24 cellular contexts compared by ENCODE assay signal in genomic region chr6:36308514-36308913, GRCh38. TPM values are rescaled to one million over a fixed set of nuclear protein-coding genes. Genes with fewer than 3 reads are reported as not detected.
DNase-seq lines count a peak whose midpoint lies in the region; ATAC-seq, FAIRE-seq and TF ChIP-seq lines count a peak whose summit lies in the region.
"Had no signal": no experiment of that assay in that cellular context is flagged by ENCODE, and none has a peak within 500 bp of the region (broad histone marks: within the 10 kb centered on the region; RNA-seq: fewer than 3 reads in every experiment).

No MANE protein-coding gene starts in this region.

- CTCF ChIA-PET in HepG2 (lab: Yijun Ruan, JAX; ENCODE audit: low intra/inter-chr PET ratio, low total read pairs): no interaction called here
- CTCF ChIA-PET in K562 (lab: Yijun Ruan, JAX; ENCODE audit: low intra/inter-chr PET ratio): no interaction called here

- in situ Hi-C loops in HepG2 (cut with HindIII; ENCODE audit: extremely low pct_ligation_motif_present, low pct_unique_long_range_greater_than_20kb) (no loop called here), K562 (cut with MboI) (no loop called here)

- no TSS peak for BruUV-seq in HepG2 (replicated peaks; lab: Mats Ljungman, UMichigan)
- BruUV-seq in K562 (replicated peaks; lab: Mats Ljungman, UMichigan): no TSS peak

- H2AFZ ChIP-seq in HepG2 (ENCODE audit: low read length) (no peak overlapping the region), K562 (ENCODE audit: low read depth, low read length) (no peak overlapping the region)

- H3K9me1 ChIP-seq in K562 (ENCODE audit: control insufficient read depth, insufficient read depth, low read length): no peaks in the 10 kb centered on the region

- ATAC-seq in HepG2 (no peak), right lobe of liver (no peak), K562 (no peak), HG02840 (IDR thresholded peaks at IDR 0.05; ENCODE audit: low FRiP score, unreplicated experiment) (no peak)

- H4K20me1 ChIP-seq in HepG2 (ENCODE audit: insufficient read depth, low read length): no peaks in the 10 kb centered on the region
- H4K20me1 ChIP-seq in K562 (replicated peaks; ENCODE audit: control insufficient read depth, insufficient read depth, low read length): no peaks in the 10 kb centered on the region; the same call in 1 of the 2 replicates
- H4K20me1 ChIP-seq: BLaER1 had no signal

- TF ChIP-seq CTCF in HepG2 (CRISPR knock-in tag; IDR thresholded peaks at IDR 0.05) (no peak), right lobe of liver (IDR thresholded peaks at IDR 0.05) (no peak), K562 (IDR thresholded peaks at IDR 0.05 in 2 of 3, conservative IDR thresholded peaks at IDR 0.05 in 1 of 3; ENCODE audit: insufficient read depth in 2 of 3, low read depth in 1 of 3, low read length in 3 of 3) (no peak)

- no peaks in the 10 kb centered on the region for H3K79me2 ChIP-seq in HepG2 (ENCODE audit: insufficient read depth, low read length)
- H3K79me2 ChIP-seq in K562 (ENCODE audit: control insufficient read depth, insufficient read depth, low read length): no peaks in the 10 kb centered on the region

- H3K9ac ChIP-seq in HepG2 (ENCODE audit: insufficient read depth, low read depth, low read length) (no peak overlapping the region), K562 (ENCODE audit: insufficient read depth in 1 of 2, low read depth in 2 of 2, low read length in 2 of 2) (no peak overlapping the region)
- H3K9ac ChIP-seq: BLaER1 had no signal

- POLR2A ChIA-PET in HepG2 (lab: Yijun Ruan, JAX) (no interaction called here), K562 (lab: Yijun Ruan, JAX) (interaction anchor here (0.6 to 1.2 kb wide), 5 partner anchors 7 to 398 kb away, joined by 3 to 6 read pairs (median 3); no protein-coding TSS in a partner anchor)

- H3K27me3 ChIP-seq in HepG2 (ENCODE audit: control insufficient read depth in 1 of 2, insufficient read depth in 2 of 2, low read length in 2 of 2): peaks cover 3 to 59% of the 10 kb centered on the region in 2 experiments; a peak in 3 of 5 replicates
- H3K27me3 ChIP-seq in right lobe of liver: no peaks in the 10 kb centered on the region
- peaks cover 51 to 84% of the 10 kb centered on the region in 2 experiments for H3K27me3 ChIP-seq in K562 (ENCODE audit: control insufficient read depth in 2 of 2, insufficient read depth in 2 of 2, low read length in 2 of 2)
- H3K27me3 ChIP-seq: BE2C, BLaER1 had no signal

- TF ChIP-seq EP300 in HepG2 (IDR thresholded peaks at IDR 0.05; ENCODE audit: low read depth in 2 of 2, low read length in 2 of 2): no peak
- TF ChIP-seq EP300 in HepG2 (CRISPR knock-in tag; IDR thresholded peaks at IDR 0.05; ENCODE audit: borderline replicate concordance): no peak
- no peak for TF ChIP-seq EP300 in K562 (IDR thresholded peaks at IDR 0.05; ENCODE audit: low read length)

- H3K27ac ChIP-seq in HepG2 (ENCODE audit: extremely low read length, insufficient read depth, low read length) (no peak overlapping the region), right lobe of liver (no peak overlapping the region), K562 (ENCODE audit: extremely low read depth, low read depth, low read length) (no peak overlapping the region)
- H3K27ac ChIP-seq: 22Rv1, BLaER1 had no signal

- 69% methylated on average over 5 of the region's 5 CpGs for WGBS in HepG2 (ENCODE audit: low lambda C conversion rate)
- 81% methylated on average over 5 of the region's 5 CpGs for WGBS in right lobe of liver (ENCODE audit: insufficient coverage, low coverage, low lambda C conversion rate, missing lambda C conversion rate)
- whole genome bisulfite sequencing in K562 (ENCODE audit: insufficient coverage, low coverage, missing lambda C conversion rate): 6% methylated on average over 5 of the region's 5 CpGs

- H3K4me2 ChIP-seq in HepG2 (ENCODE audit: low read depth, low read length) (no peak overlapping the region), K562 (ENCODE audit: insufficient read depth, low read length) (no peak overlapping the region)
- H3K4me2 ChIP-seq: BLaER1 had no signal

- H3K9me3 ChIP-seq in HepG2 (ENCODE audit: low read length) (no peaks in the 10 kb centered on the region), right lobe of liver (no peaks in the 10 kb centered on the region), K562 (replicated peaks; ENCODE audit: control insufficient read depth, insufficient read depth, low read depth, low read length) (0 out of 2 replicates have a peak, but pooled peaks cover 3% of the 10 kb centered on the region)
- H3K9me3 ChIP-seq: BE2C, BLaER1, Caco-2 had no signal

- no peak for TF ChIP-seq RAD21 in HepG2 (CRISPR knock-in tag; IDR thresholded peaks at IDR 0.05)
- TF ChIP-seq RAD21 in K562 (CRISPR knock-in tag; conservative IDR thresholded peaks at IDR 0.05 in 1 of 2, IDR thresholded peaks at IDR 0.05 in 1 of 2): no peak

- H3K36me3 ChIP-seq in HepG2 (replicated peaks in 1 of 2; ENCODE audit: control insufficient read depth in 1 of 2, insufficient read depth in 2 of 2, low read length in 2 of 2) (no peaks in the 10 kb centered on the region), right lobe of liver (no peaks in the 10 kb centered on the region), K562 (ENCODE audit: control insufficient read depth, insufficient read depth, low read length) (no peaks in the 10 kb centered on the region)
- H3K36me3 ChIP-seq: BE2C, BLaER1 had no signal

- intact Hi-C loops in HepG2 (cut with micrococcal nuclease; ENCODE audit: unreplicated experiment) (no loop called here), right lobe of liver (cut with DNase I) (loop anchor here (10.0 kb wide), 1 partner anchor 56 kb away; no protein-coding TSS in a partner anchor), K562 (cut with micrococcal nuclease) (no loop called here)

- DNase-seq in HepG2 (ENCODE audit: low spot score) (no peak), right lobe of liver (no peak), K562 (ENCODE audit: extremely low read depth in 1 of 4, low spot score in 3 of 4) (no peak), pons (ENCODE audit: low spot score) (no peak)
- DNase-seq: ACHN; BE2C; C1 segment of cervical spinal cord; Caco-2; Calu3; CD4-positive, alpha-beta memory T cell; CD4-positive, CD25-positive, alpha-beta regulatory T cell; DMS79 treated with DMSO at 0.1 percent for 48 hours; GF-D8 had no signal

- FAIRE-seq in HepG2 (lab: Jason Lieb, UNC): no peak
- FAIRE-seq in K562 (lab: Jason Lieb, UNC): no peak
- FAIRE-seq: D721Med, G401.6, GM12891, GM19239 had no signal

- H3K4me1 ChIP-seq in HepG2 (ENCODE audit: insufficient read depth, low read length) (peaks cover 4% of the 10 kb centered on the region; the same call in 1 of the 2 replicates), right lobe of liver (no peaks in the 10 kb centered on the region), K562 (replicated peaks in 1 of 2; ENCODE audit: control insufficient read depth in 2 of 2, insufficient read depth in 2 of 2, low read length in 2 of 2) (no peaks in the 10 kb centered on the region; a peak in 1 of 5 replicates)
- H3K4me1 ChIP-seq: BE2C had no signal

- H3K4me3 ChIP-seq in HepG2 (replicated peaks in 1 of 3; ENCODE audit: insufficient read depth in 1 of 3, low read depth in 2 of 3, low read length in 3 of 3) (no peak overlapping the region), right lobe of liver (no peak overlapping the region), K562 (no peak overlapping the region)
- H3K4me3 ChIP-seq: BLaER1 had no signal

- TF ChIP-seq POLR2A in HepG2 (IDR thresholded peaks at IDR 0.05; ENCODE audit: insufficient read depth in 1 of 2, low read depth in 2 of 2, low read length in 2 of 2) (no peak), right lobe of liver (IDR thresholded peaks at IDR 0.05) (no peak), K562 (conservative IDR thresholded peaks at IDR 0.05) (no peak)

RNA-seq across cellular contexts. Expression of gene BNIP5, which starts 28.2 kb away (rescaled TPM):
- total RNA-seq in HepG2 (2016; rRNA removed; fragmentation: Illumina TruSeq; extraction: Trizol): not detected in 2 replicates
- not detected in 2 replicates for total RNA-seq in HepG2 (2016; cell fraction: cytosol; rRNA removed; fragmentation: Illumina TruSeq; extraction: Trizol; ENCODE audit: low read depth)
- not detected in 2 replicates for total RNA-seq in HepG2 (2016; cell fraction: insoluble cytoplasmic fraction; rRNA removed; fragmentation: Illumina TruSeq; extraction: Trizol)
- not detected in 2 replicates for total RNA-seq in HepG2 (2016; cell fraction: membrane; rRNA removed; fragmentation: Illumina TruSeq; extraction: Trizol)
- not detected in 2 replicates for total RNA-seq in HepG2 (2016; cell fraction: nucleus; rRNA removed; fragmentation: Illumina TruSeq; extraction: Trizol)
- 0.01 TPM in 1 of 2 replicates, not detected in the other for polyA plus RNA-seq in HepG2 (2011; rRNA removed)
- polyA plus RNA-seq in HepG2 (2011; cell fraction: cytosol; rRNA removed): not detected in 2 replicates
- polyA plus RNA-seq in HepG2 (2011; cell fraction: nucleus; rRNA removed): 0.03 TPM in 1 of 2 replicates, not detected in the other
- polyA plus RNA-seq in HepG2 (2012): not detected in 2 replicates
- polyA plus RNA-seq in HepG2 (2016; cell fraction: cytosol; fragmentation: Illumina TruSeq; extraction: Trizol; ENCODE audit: low read depth): not detected in 2 replicates
- not detected in 2 replicates for polyA plus RNA-seq in HepG2 (2016; cell fraction: insoluble cytoplasmic fraction; fragmentation: Illumina TruSeq; extraction: Trizol; ENCODE audit: low read depth)
- not detected in 2 replicates for polyA plus RNA-seq in HepG2 (2016; cell fraction: membrane; fragmentation: Illumina TruSeq; extraction: Trizol; ENCODE audit: low read depth)
- polyA plus RNA-seq in HepG2 (2016; cell fraction: nucleus; fragmentation: Illumina TruSeq; extraction: Trizol; ENCODE audit: insufficient read depth, low read depth): not detected in 2 replicates
- 0.16 TPM in 1 of 2 replicates, not detected in the other for polyA minus RNA-seq in HepG2 (2011; rRNA and poly(A)+ RNA removed; ENCODE audit: low replicate concordance)
- polyA minus RNA-seq in HepG2 (2011; cell fraction: cytosol; rRNA and poly(A)+ RNA removed): not detected in 2 replicates
- polyA minus RNA-seq in HepG2 (2011; cell fraction: nucleus; rRNA and poly(A)+ RNA removed): not detected in 2 replicates
- total RNA-seq in right lobe of liver: not detected
- total RNA-seq in K562 (2011; cell fraction: chromatin; rRNA removed; ENCODE audit: low replicate concordance): not detected in 2 replicates
- not detected in 2 replicates for total RNA-seq in K562 (2011; cell fraction: nucleolus; rRNA removed)
- not detected in 2 replicates for total RNA-seq in K562 (2011; cell fraction: nucleoplasm; rRNA removed)
- not detected in 2 replicates for total RNA-seq in K562 (2014; rRNA removed)
- total RNA-seq in K562 (2014; rRNA removed; fragmentation: Illumina TruSeq; extraction: Trizol): not detected in 2 replicates
- total RNA-seq in K562 (2015; rRNA removed; fragmentation: Illumina TruSeq; extraction: Trizol): not detected in 2 replicates
- total RNA-seq in K562 (2021): not detected in 2 replicates
- polyA plus RNA-seq in K562 (2011; rRNA removed): not detected in 2 replicates
- polyA plus RNA-seq in K562 (2011; cell fraction: cytosol; rRNA removed): not detected in 2 replicates
- polyA plus RNA-seq in K562 (2011; cell fraction: nucleus; rRNA removed): not detected in 2 replicates
- not detected in 2 replicates for polyA plus RNA-seq in K562 (2012)
- not detected in 2 replicates for polyA plus RNA-seq in K562 (2014; fragmentation: Illumina TruSeq; extraction: Trizol)
- not detected for polyA plus RNA-seq in K562 (2014; fragmentation: Nextera tagmentation; extraction: Ambion mirVana)
- polyA plus RNA-seq in K562 (2014; rRNA removed): not detected in 2 replicates
- not detected in 2 replicates for polyA minus RNA-seq in K562 (2011; rRNA and poly(A)+ RNA removed)
- polyA minus RNA-seq in K562 (2011; cell fraction: cytosol; rRNA and poly(A)+ RNA removed): not detected in 2 replicates
- not detected in 2 replicates for polyA minus RNA-seq in K562 (2011; cell fraction: nucleus; rRNA and poly(A)+ RNA removed)
- total RNA-seq: A172; A673; CD4-positive, alpha-beta memory T cell; CD4-positive, CD25-positive, alpha-beta regulatory T cell had no signal
- polyA plus RNA-seq: AG04450; CD14-positive monocyte; CD4-positive, alpha-beta memory T cell; CD4-positive, CD25-positive, alpha-beta regulatory T cell had no signal

RNA-seq across cellular contexts. Expression of gene PNPLA1, which starts 38.7 kb away (rescaled TPM):
- total RNA-seq in HepG2 (2016; rRNA removed; fragmentation: Illumina TruSeq; extraction: Trizol) (not detected in 2 replicates), right lobe of liver (not detected), K562 (2014; rRNA removed) (0.27 TPM in 1 of 2 replicates, not detected in the other), K562 (2014; rRNA removed; fragmentation: Illumina TruSeq; extraction: Trizol) (0.04 TPM in 1 of 2 replicates, not detected in the other), K562 (2015; rRNA removed; fragmentation: Illumina TruSeq; extraction: Trizol) (0.14 TPM in 1 of 2 replicates, not detected in the other), K562 (2021) (0.11 and 0.13 TPM in 2 replicates)
- total RNA-seq in HepG2 (2016; cell fraction: cytosol; rRNA removed; fragmentation: Illumina TruSeq; extraction: Trizol; ENCODE audit: low read depth): not detected in 2 replicates
- total RNA-seq in HepG2 (2016; cell fraction: insoluble cytoplasmic fraction; rRNA removed; fragmentation: Illumina TruSeq; extraction: Trizol): not detected in 2 replicates
- not detected in 2 replicates for total RNA-seq in HepG2 (2016; cell fraction: membrane; rRNA removed; fragmentation: Illumina TruSeq; extraction: Trizol)
- total RNA-seq in HepG2 (2016; cell fraction: nucleus; rRNA removed; fragmentation: Illumina TruSeq; extraction: Trizol): not detected in 2 replicates
- polyA plus RNA-seq in HepG2 (2011; rRNA removed) (not detected in 2 replicates), K562 (2011; rRNA removed) (not detected in 2 replicates), K562 (2014; fragmentation: Illumina TruSeq; extraction: Trizol) (0.16 and 0.17 TPM in 2 replicates), K562 (2014; fragmentation: Nextera tagmentation; extraction: Ambion mirVana) (under 1 TPM in 1 of 2 experiments, not detected in 1; 0.08 TPM), K562 (2014; rRNA removed) (0.07 and 0.22 TPM in 2 replicates)
- 0.04 TPM in 1 of 2 replicates, not detected in the other for polyA plus RNA-seq in HepG2 (2011; cell fraction: cytosol; rRNA removed)
- polyA plus RNA-seq in HepG2 (2011; cell fraction: nucleus; rRNA removed): not detected in 2 replicates
- 0.05 TPM in 1 of 2 replicates, not detected in the other for polyA plus RNA-seq in HepG2 (2012)
- polyA plus RNA-seq in HepG2 (2016; cell fraction: cytosol; fragmentation: Illumina TruSeq; extraction: Trizol; ENCODE audit: low read depth): not detected in 2 replicates
- not detected in 2 replicates for polyA plus RNA-seq in HepG2 (2016; cell fraction: insoluble cytoplasmic fraction; fragmentation: Illumina TruSeq; extraction: Trizol; ENCODE audit: low read depth)
- polyA plus RNA-seq in HepG2 (2016; cell fraction: membrane; fragmentation: Illumina TruSeq; extraction: Trizol; ENCODE audit: low read depth): not detected in 2 replicates
- polyA plus RNA-seq in HepG2 (2016; cell fraction: nucleus; fragmentation: Illumina TruSeq; extraction: Trizol; ENCODE audit: insufficient read depth, low read depth): not detected in 2 replicates
- 2.7 TPM in 1 of 2 replicates, not detected in the other for polyA minus RNA-seq in HepG2 (2011; rRNA and poly(A)+ RNA removed; ENCODE audit: low replicate concordance)
- polyA minus RNA-seq in HepG2 (2011; cell fraction: cytosol; rRNA and poly(A)+ RNA removed): not detected in 2 replicates
- polyA minus RNA-seq in HepG2 (2011; cell fraction: nucleus; rRNA and poly(A)+ RNA removed): not detected in 2 replicates
- not detected in 2 replicates for total RNA-seq in K562 (2011; cell fraction: chromatin; rRNA removed; ENCODE audit: low replicate concordance)
- total RNA-seq in K562 (2011; cell fraction: nucleolus; rRNA removed): 0.17 TPM in 1 of 2 replicates, not detected in the other
- total RNA-seq in K562 (2011; cell fraction: nucleoplasm; rRNA removed): 0.29 TPM in 1 of 2 replicates, not detected in the other
- polyA plus RNA-seq in K562 (2011; cell fraction: cytosol; rRNA removed): 0.06 and 0.07 TPM in 2 replicates
- not detected in 2 replicates for polyA plus RNA-seq in K562 (2011; cell fraction: nucleus; rRNA removed)
- polyA plus RNA-seq in K562 (2012): 0.22 and 2.4 TPM in 2 replicates
- polyA minus RNA-seq in K562 (2011; rRNA and poly(A)+ RNA removed): not detected in 2 replicates
- polyA minus RNA-seq in K562 (2011; cell fraction: cytosol; rRNA and poly(A)+ RNA removed): not detected in 2 replicates
- polyA minus RNA-seq in K562 (2011; cell fraction: nucleus; rRNA and poly(A)+ RNA removed): not detected in 2 replicates
- total RNA-seq: A172 had no signal
- polyA plus RNA-seq: AG04450; CD4-positive, alpha-beta memory T cell; CD4-positive, CD25-positive, alpha-beta regulatory T cell had no signal

Comparison
In these comparisons a context has a peak if more than half of its experiments do, and no peak if none do; other contexts are left out.
1. intact Hi-C loops: an anchor here in right lobe of liver (10.0 kb wide); none called in HepG2 and K562.
2. Of the 241 proteins assayed by ChIP-seq in both HepG2 and K562: peak only in HepG2: none; only in K562: MAFG and ZKSCAN1; in both: MAFF and MAFK; in neither: 237.